Comparison of ENCODE assay signal across 1 cellular context in the genomic region with DNA sequence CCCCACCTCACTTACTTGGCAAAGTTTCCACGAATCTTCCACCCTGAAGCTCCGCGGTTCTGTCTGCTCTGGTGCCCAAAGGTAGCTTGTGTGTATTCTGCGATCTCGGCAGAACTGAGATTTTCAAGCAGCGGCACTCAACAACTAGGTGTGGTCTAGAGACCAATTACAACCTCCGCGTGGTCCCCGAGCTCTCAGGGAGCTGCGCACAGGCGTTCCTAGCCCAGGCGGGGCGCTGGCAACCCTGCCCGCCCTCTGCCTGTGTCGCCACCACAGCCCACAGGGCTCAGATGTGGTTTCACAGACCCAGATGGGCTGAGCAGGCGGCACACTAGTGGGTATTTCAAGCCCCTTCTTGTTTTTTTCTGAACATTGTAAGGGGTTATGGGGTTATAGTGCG.
TF ChIP-seq lines count a peak whose summit lies in the region.

No MANE protein-coding gene starts in this region.

TF ChIP-seq in neural cell, 6 proteins besides CTCF, POLR2A, EP300 and RAD21 (continued from another document):
- no peak for TF ChIP-seq EZH2 (IDR thresholded peaks at IDR 0.05; ENCODE audit: borderline replicate concordance, insufficient read depth, low read length, poor library complexity, severe bottlenecking)
